ENCODE assay signal across 10 cellular contexts in genomic region chr1:204623894-204624361, GRCh38.
A peak's percentile ranks its signal among the peaks of the same experiment; 100 is the strongest.
DNase-seq lines count a peak whose midpoint lies in the region; ATAC-seq and TF ChIP-seq lines count a peak whose summit lies in the region.
"Had no signal": no experiment of that assay in that cellular context is flagged by ENCODE, and none has a peak within 500 bp of the region (broad histone marks: within the 10 kb centered on the region; RNA-seq: fewer than 3 reads in every experiment).

No MANE protein-coding gene starts in this region.

- TF ChIP-seq CTCF in chondrocyte (IDR thresholded peaks at IDR 0.05) (no peak), gastrocnemius medialis (IDR thresholded peaks at IDR 0.05 in 4 of 5, conservative IDR thresholded peaks at IDR 0.05 in 1 of 5) (no peak)

- H3K36me3 Mint-ChIP-seq in activated naive CD8-positive, alpha-beta T cell treated with anti-CD3 and anti-CD28 coated beads for 36 hours: no peaks in the 10 kb centered on the region
- H3K36me3 Mint-ChIP-seq in naive thymus-derived CD4-positive, alpha-beta T cell: peaks cover 0 to 4% (median 0%) of the 10 kb centered on the region in 5 donors
- peaks cover 2% of the 10 kb centered on the region for H3K36me3 Mint-ChIP-seq in chondrocyte (ENCODE audit: low read depth)

- ATAC-seq in naive thymus-derived CD4-positive, alpha-beta T cell: peak; percentile 63
- ATAC-seq in gastrocnemius medialis: no peak

- H3K9me3 Mint-ChIP-seq in activated naive CD8-positive, alpha-beta T cell treated with anti-CD3 and anti-CD28 coated beads for 36 hours: no peaks in the 10 kb centered on the region
- H3K9me3 Mint-ChIP-seq in naive thymus-derived CD4-positive, alpha-beta T cell: no peaks in the 10 kb centered on the region
- no peaks in the 10 kb centered on the region for H3K9me3 Mint-ChIP-seq in chondrocyte (ENCODE audit: low read depth)

- H3K27me3 Mint-ChIP-seq in activated naive CD8-positive, alpha-beta T cell treated with anti-CD3 and anti-CD28 coated beads for 36 hours: no peaks in the 10 kb centered on the region
- no peaks in the 10 kb centered on the region for H3K27me3 Mint-ChIP-seq in naive thymus-derived CD4-positive, alpha-beta T cell
- peaks cover 28% of the 10 kb centered on the region for H3K27me3 Mint-ChIP-seq in chondrocyte (ENCODE audit: low read depth)

- H3K27me3 ChIP-seq in naive thymus-derived CD4-positive, alpha-beta T cell (ENCODE audit: control insufficient read depth in 2 of 2, insufficient read depth in 2 of 2, low read length in 2 of 2): no peaks in the 10 kb centered on the region
- H3K27me3 ChIP-seq in gastrocnemius medialis: no peaks in the 10 kb centered on the region

- no peak overlapping the region for H3K27ac Mint-ChIP-seq in activated naive CD8-positive, alpha-beta T cell treated with anti-CD3 and anti-CD28 coated beads for 36 hours
- no peak overlapping the region for H3K27ac Mint-ChIP-seq in naive thymus-derived CD4-positive, alpha-beta T cell
- no peak overlapping the region for H3K27ac Mint-ChIP-seq in chondrocyte (ENCODE audit: unreplicated experiment)

- no peak overlapping the region for H3K4me3 ChIP-seq in naive thymus-derived CD4-positive, alpha-beta T cell (ENCODE audit: low read length)
- H3K4me3 ChIP-seq in gastrocnemius medialis: no peak overlapping the region

- no peaks in the 10 kb centered on the region for H3K9me3 ChIP-seq in naive thymus-derived CD4-positive, alpha-beta T cell (ENCODE audit: control insufficient read depth in 2 of 3, low read length in 3 of 3)
- H3K9me3 ChIP-seq in gastrocnemius medialis: no peaks in the 10 kb centered on the region

- H3K27ac ChIP-seq in naive thymus-derived CD4-positive, alpha-beta T cell (ENCODE audit: low read depth, low read length): no peak overlapping the region
- no peak overlapping the region for H3K27ac ChIP-seq in gastrocnemius medialis

- POLR2A ChIA-PET in naive thymus-derived CD4-positive, alpha-beta T cell (lab: Charles Lee): no interaction called here

- H3K4me1 Mint-ChIP-seq in activated naive CD8-positive, alpha-beta T cell treated with anti-CD3 and anti-CD28 coated beads for 36 hours: no peaks in the 10 kb centered on the region
- H3K4me1 Mint-ChIP-seq in naive thymus-derived CD4-positive, alpha-beta T cell: no peaks in the 10 kb centered on the region
- peaks cover 8% of the 10 kb centered on the region for H3K4me1 Mint-ChIP-seq in chondrocyte (ENCODE audit: low read depth)

- TF ChIP-seq POLR2A in gastrocnemius medialis (IDR thresholded peaks at IDR 0.05): no peak

- DNase-seq in NCI-H146 (lab: John Stamatoyannopoulos, UW) (peak; percentile 11), NCI-H146 treated with DMSO at 0.1 percent for 48 hours (lab: John Stamatoyannopoulos, UW; ENCODE audit: unreplicated experiment) (no peak), LHCN-M2 (ENCODE audit: low read depth) (peak; percentile 20), chondrocyte (ENCODE audit: low spot score) (no peak), gastrocnemius medialis (no peak)
- DNase-seq in activated naive CD8-positive, alpha-beta T cell treated with anti-CD3 and anti-CD28 coated beads for 36 hours: peak; percentile 11
- peak in 5 of 9 donors; percentile 12 to 21 (median 18) for DNase-seq in naive thymus-derived CD4-positive, alpha-beta T cell
- DNase-seq in activated CD4-positive, CD25-positive, alpha-beta regulatory T cell treated with anti-CD3 and anti-CD28 coated beads, Interleukin-2, amount 50 U/mL, for 72 hours: no peak
- DNase-seq: stimulated activated CD4-positive, alpha-beta T cell treated with anti-CD3 and anti-CD28 coated beads, Interleukin-2, amount 100 ng/mL, for 48 hours; T1000 had no signal

- peaks cover 0 to 4% (median 0%) of the 10 kb centered on the region in 3 experiments for H3K36me3 ChIP-seq in naive thymus-derived CD4-positive, alpha-beta T cell (ENCODE audit: control insufficient read depth in 2 of 3, insufficient read depth in 3 of 3, low read length in 3 of 3)
- H3K36me3 ChIP-seq in gastrocnemius medialis: no peaks in the 10 kb centered on the region

- H3K4me3 Mint-ChIP-seq in activated naive CD8-positive, alpha-beta T cell treated with anti-CD3 and anti-CD28 coated beads for 36 hours: no peak overlapping the region
- no peak overlapping the region for H3K4me3 Mint-ChIP-seq in naive thymus-derived CD4-positive, alpha-beta T cell
- no peak overlapping the region for H3K4me3 Mint-ChIP-seq in chondrocyte (ENCODE audit: unreplicated experiment)

- CTCF ChIA-PET in naive thymus-derived CD4-positive, alpha-beta T cell (lab: Charles Lee): no interaction called here

- H3K4me1 ChIP-seq in naive thymus-derived CD4-positive, alpha-beta T cell (ENCODE audit: control insufficient read depth in 2 of 2, insufficient read depth in 2 of 2, low read length in 2 of 2): no peaks in the 10 kb centered on the region
- no peaks in the 10 kb centered on the region for H3K4me1 ChIP-seq in gastrocnemius medialis

- in situ Hi-C loops in gastrocnemius medialis (cut with MboI; ENCODE audit: low sequenced_read_pairs in 4 of 4): no loop called here

- intact Hi-C loops in naive thymus-derived CD4-positive, alpha-beta T cell (cut with micrococcal nuclease): loop anchor here (1.0 to 5.0 kb wide), 2 partner anchors 57 to 59 kb away; no protein-coding TSS in a partner anchor
- intact Hi-C loops in gastrocnemius medialis (cut with DNase I; ENCODE audit: low total_unique reads): no loop called here

Comparison
In these comparisons a context has a peak if more than half of its experiments do, and no peak if none do; other contexts are left out.
1. DNase-seq: peak in NCI-H146 (single experiment), LHCN-M2 (single experiment), activated naive CD8-positive, alpha-beta T cell treated with anti-CD3 and anti-CD28 coated beads for 36 hours (single experiment) and naive thymus-derived CD4-positive, alpha-beta T cell (5 of 9); none in NCI-H146 treated with DMSO at 0.1 percent for 48 hours (single experiment), activated CD4-positive, CD25-positive, alpha-beta regulatory T cell treated with anti-CD3 and anti-CD28 coated beads, Interleukin-2, amount 50 U/mL, for 72 hours (single experiment), chondrocyte (single experiment) and gastrocnemius medialis (0 of 2).